Comparison of ENCODE assay signal across 15 cellular contexts in genomic region chr12:51377099-51377984, GRCh38. TPM values are rescaled to one million over a fixed set of nuclear protein-coding genes. Genes with fewer than 3 reads are reported as not detected.
DNase-seq lines count a peak whose midpoint lies in the region; ATAC-seq, FAIRE-seq and TF ChIP-seq lines count a peak whose summit lies in the region.
"Had no signal": no experiment of that assay in that cellular context is flagged by ENCODE, and none has a peak within 500 bp of the region (broad histone marks: within the 10 kb centered on the region; RNA-seq: fewer than 3 reads in every experiment).

No MANE protein-coding gene starts in this region.

- peak overlapping the region; percentile 5 for H3K27ac Mint-ChIP-seq in central memory CD8-positive, alpha-beta T cell (ENCODE audit: low read depth)
- H3K27ac Mint-ChIP-seq in neural progenitor cell: peak overlapping the region; percentile 10
- H3K27ac Mint-ChIP-seq in stimulated activated effector memory CD8-positive, alpha-beta T cell treated with anti-CD3 and anti-CD28 coated beads, Interleukin-12 subunit alpha, Interleukin-12 subunit beta, amount 100 ng/mL, for 72 hours: no peak overlapping the region
- H3K27ac Mint-ChIP-seq: activated CD4-positive, alpha-beta T cell treated with anti-CD3 and anti-CD28 coated beads, Interleukin-2, amount 10 ng/mL, durations not matched to agents 7 days and 5 days; activated T-helper 17 cell treated with anti-CD3 and anti-CD28 coated beads, Interleukin-2, amount 50 U/mL, for 72 hours had no signal

- H3K4me3 ChIP-seq in neural progenitor cell: no peak overlapping the region
- H3K4me3 ChIP-seq: tibial artery had no signal

- TF ChIP-seq CTCF in GM12873 (IDR thresholded peaks at IDR 0.05; ENCODE audit: insufficient read depth, low read depth, low read length, missing control alignments) (peak; percentile 22), neural progenitor cell (IDR thresholded peaks at IDR 0.05) (no peak)

- H3K4me1 Mint-ChIP-seq in central memory CD8-positive, alpha-beta T cell: peaks cover 17% of the 10 kb centered on the region
- H3K4me1 Mint-ChIP-seq in neural progenitor cell: peaks cover 9% of the 10 kb centered on the region
- peaks cover 25% of the 10 kb centered on the region for H3K4me1 Mint-ChIP-seq in stimulated activated effector memory CD8-positive, alpha-beta T cell treated with anti-CD3 and anti-CD28 coated beads, Interleukin-12 subunit alpha, Interleukin-12 subunit beta, amount 100 ng/mL, for 72 hours

- H3K27ac ChIP-seq in neural progenitor cell: no peak overlapping the region
- H3K27ac ChIP-seq: neutrophil, tibial artery had no signal

- FAIRE-seq in RCC 7860 (lab: Jason Lieb, UNC): no peak
- FAIRE-seq: endothelial cell of umbilical vein had no signal

- no peak overlapping the region for H3K4me2 ChIP-seq in neural progenitor cell

- H3F3A ChIP-seq in neural progenitor cell (ENCODE audit: low read depth): no peaks in the 10 kb centered on the region

- H3K9me3 ChIP-seq in neural progenitor cell (ENCODE audit: low read depth): no peaks in the 10 kb centered on the region
- H3K9me3 ChIP-seq: neutrophil, tibial artery had no signal

- no peak overlapping the region for H2AFZ ChIP-seq in neural progenitor cell (replicated peaks)

- no peaks in the 10 kb centered on the region for H3K4me1 ChIP-seq in neural progenitor cell
- H3K4me1 ChIP-seq: tibial artery had no signal

- no peak overlapping the region for H3K4me3 Mint-ChIP-seq in central memory CD8-positive, alpha-beta T cell
- H3K4me3 Mint-ChIP-seq in neural progenitor cell: no peak overlapping the region
- no peak overlapping the region for H3K4me3 Mint-ChIP-seq in stimulated activated effector memory CD8-positive, alpha-beta T cell treated with anti-CD3 and anti-CD28 coated beads, Interleukin-12 subunit alpha, Interleukin-12 subunit beta, amount 100 ng/mL, for 72 hours
- H3K4me3 Mint-ChIP-seq: activated CD4-positive, alpha-beta T cell treated with anti-CD3 and anti-CD28 coated beads, Interleukin-2, amount 10 ng/mL, durations not matched to agents 7 days and 5 days; activated T-helper 17 cell treated with anti-CD3 and anti-CD28 coated beads, Interleukin-2, amount 50 U/mL, for 72 hours; T-helper 17 cell had no signal

- DNase-seq in NCI-H1436 treated with DMSO at 0.1 percent for 48 hours (lab: John Stamatoyannopoulos, UW) (peak; percentile 84), neural progenitor cell (ENCODE audit: low spot score) (no peak), RCC 7860 (ENCODE audit: low spot score) (no peak)
- no peak for DNase-seq in central memory CD8-positive, alpha-beta T cell (ENCODE audit: low spot score in 2 of 2)
- no peak for DNase-seq in stimulated activated effector memory CD8-positive, alpha-beta T cell treated with anti-CD3 and anti-CD28 coated beads, Interleukin-12 subunit alpha, Interleukin-12 subunit beta, amount 100 ng/mL, for 72 hours (ENCODE audit: low spot score in 2 of 2)
- DNase-seq: activated CD4-positive, alpha-beta T cell treated with anti-CD3 and anti-CD28 coated beads, Interleukin-2, amount 10 ng/mL, durations not matched to agents 7 days and 5 days; left ventricle myocardium superior; T-helper 17 cell; tibial artery had no signal

- ATAC-seq in central memory CD8-positive, alpha-beta T cell (replicated peaks; ENCODE audit: extremely low read depth, poor library complexity, severe bottlenecking): no peak
- ATAC-seq in stimulated activated effector memory CD8-positive, alpha-beta T cell treated with anti-CD3 and anti-CD28 coated beads, Interleukin-12 subunit alpha, Interleukin-12 subunit beta, amount 100 ng/mL, for 72 hours: no peak
- ATAC-seq in GM19324 (IDR thresholded peaks at IDR 0.05; ENCODE audit: low FRiP score, unreplicated experiment): no peak
- ATAC-seq in HG03097 (IDR thresholded peaks at IDR 0.05; ENCODE audit: low FRiP score, unreplicated experiment): no peak
- ATAC-seq: activated T-helper 17 cell treated with anti-CD3 and anti-CD28 coated beads, Interleukin-2, amount 50 U/mL, for 72 hours; left ventricle myocardium superior; T-helper 17 cell had no signal

- H3K27me3 ChIP-seq in neural progenitor cell: peaks cover 22% of the 10 kb centered on the region
- H3K27me3 ChIP-seq: neutrophil, tibial artery had no signal

- no peak overlapping the region for H3K9ac ChIP-seq in neural progenitor cell

- no peaks in the 10 kb centered on the region for H3K9me3 Mint-ChIP-seq in central memory CD8-positive, alpha-beta T cell
- no peaks in the 10 kb centered on the region for H3K9me3 Mint-ChIP-seq in neural progenitor cell
- H3K9me3 Mint-ChIP-seq in stimulated activated effector memory CD8-positive, alpha-beta T cell treated with anti-CD3 and anti-CD28 coated beads, Interleukin-12 subunit alpha, Interleukin-12 subunit beta, amount 100 ng/mL, for 72 hours: no peaks in the 10 kb centered on the region
- H3K9me3 Mint-ChIP-seq: activated CD4-positive, alpha-beta T cell treated with anti-CD3 and anti-CD28 coated beads, Interleukin-2, amount 10 ng/mL, durations not matched to agents 7 days and 5 days; activated T-helper 17 cell treated with anti-CD3 and anti-CD28 coated beads, Interleukin-2, amount 50 U/mL, for 72 hours had no signal

- H3K27me3 Mint-ChIP-seq in central memory CD8-positive, alpha-beta T cell: no peaks in the 10 kb centered on the region
- peaks cover 8% of the 10 kb centered on the region for H3K27me3 Mint-ChIP-seq in neural progenitor cell (ENCODE audit: insufficient read depth, low read depth)
- H3K27me3 Mint-ChIP-seq: activated CD4-positive, alpha-beta T cell treated with anti-CD3 and anti-CD28 coated beads, Interleukin-2, amount 10 ng/mL, durations not matched to agents 7 days and 5 days; activated T-helper 17 cell treated with anti-CD3 and anti-CD28 coated beads, Interleukin-2, amount 50 U/mL, for 72 hours; T-helper 17 cell had no signal

- H3K36me3 ChIP-seq in neural progenitor cell: no peaks in the 10 kb centered on the region
- H3K36me3 ChIP-seq: neutrophil, tibial artery had no signal

- no peaks in the 10 kb centered on the region for H3K79me2 ChIP-seq in neural progenitor cell (ENCODE audit: low read depth)

- peaks cover 24% of the 10 kb centered on the region for H3K36me3 Mint-ChIP-seq in central memory CD8-positive, alpha-beta T cell (ENCODE audit: insufficient read depth)
- H3K36me3 Mint-ChIP-seq in neural progenitor cell: no peaks in the 10 kb centered on the region
- peaks cover 69% of the 10 kb centered on the region for H3K36me3 Mint-ChIP-seq in stimulated activated effector memory CD8-positive, alpha-beta T cell treated with anti-CD3 and anti-CD28 coated beads, Interleukin-12 subunit alpha, Interleukin-12 subunit beta, amount 100 ng/mL, for 72 hours

- H4K20me1 ChIP-seq in neural progenitor cell (ENCODE audit: low read depth): no peaks in the 10 kb centered on the region

RNA-seq across cellular contexts. Expression of gene GALNT6, which starts 13.9 kb away (rescaled TPM):
- 1.5 TPM in 1 of 2 replicates, not detected in the other for total RNA-seq in neural progenitor cell (ENCODE audit: low replicate concordance)

RNA-seq across cellular contexts. Expression of gene CELA1, which starts 30.9 kb away (rescaled TPM):
- not detected in 2 replicates for total RNA-seq in neural progenitor cell (ENCODE audit: low replicate concordance)
- total RNA-seq: activated CD4-positive, alpha-beta T cell treated with anti-CD3 and anti-CD28 coated beads, Interleukin-2, amount 10 ng/mL, durations not matched to agents 7 days and 5 days; activated T-helper 17 cell treated with anti-CD3 and anti-CD28 coated beads, Interleukin-2, amount 50 U/mL, for 72 hours; endothelial cell of umbilical vein; left ventricle myocardium superior had no signal

RNA-seq across cellular contexts. Expression of gene SLC4A8, which starts 47.3 kb away (rescaled TPM):
- 10.1 and 132 TPM in 2 replicates for total RNA-seq in neural progenitor cell (ENCODE audit: low replicate concordance)

RNA-seq across cellular contexts. Expression of gene BIN2, which starts 53.4 kb away (rescaled TPM):
- total RNA-seq in neural progenitor cell (ENCODE audit: low replicate concordance): 0.52 TPM in 1 of 2 replicates, not detected in the other
- total RNA-seq: endothelial cell of umbilical vein had no signal
